ENCODE assay signal across 8 cellular contexts in the genomic region with DNA sequence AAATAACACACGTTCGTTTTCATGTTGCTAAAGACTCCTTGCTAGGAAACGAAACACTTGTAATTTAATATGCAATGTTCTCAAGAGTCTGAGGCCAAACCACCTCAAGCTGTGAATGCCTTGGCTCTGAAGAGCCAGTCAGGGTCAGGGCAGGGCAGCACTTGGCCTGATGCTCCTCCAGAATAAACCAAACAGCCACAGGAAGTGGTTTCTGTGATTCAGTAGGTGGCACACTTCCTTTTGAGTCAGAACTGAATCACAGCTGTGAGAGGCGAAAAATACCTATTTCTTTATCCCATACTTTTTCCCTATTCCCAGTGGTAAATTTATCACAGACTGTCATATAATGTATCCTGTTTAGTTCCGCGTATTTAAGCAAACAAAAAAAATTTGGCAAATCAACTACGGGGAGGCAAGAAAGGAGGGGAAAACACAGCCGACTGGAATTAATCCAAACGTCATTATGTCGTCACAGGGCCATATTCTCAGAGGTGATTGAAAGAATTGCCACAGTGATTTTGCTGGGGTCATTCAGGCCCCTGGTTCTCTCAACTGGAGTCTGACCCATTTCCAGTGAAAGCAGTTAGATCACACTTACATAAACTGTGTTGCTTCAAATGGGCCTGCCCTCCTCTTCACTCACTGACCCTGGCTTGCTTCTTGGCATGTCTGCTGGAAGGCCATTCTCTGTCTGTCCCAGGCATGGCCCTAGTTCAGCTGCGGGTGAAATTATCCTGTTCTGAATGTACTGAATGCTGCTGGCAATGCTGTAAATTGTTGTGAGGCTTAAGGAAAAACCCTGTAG.
DNase-seq lines count a peak whose midpoint lies in the region; ATAC-seq lines count a peak whose summit lies in the region.

No MANE protein-coding gene starts in this region.

- H3K4me1 Mint-ChIP-seq in T-cell, result peaks cover 42 to 56% (median 55%) of the 10 kb centered on the region in 3 donors

- CTCF ChIA-PET in T-cell (lab: Charles Lee), result interaction anchor here (0.6 to 3.1 kb wide), 6 partner anchors 34 to 108 kb away, joined by 3 to 19 read pairs (median 4); no protein-coding TSS in a partner anchor

- H3K4me3 ChIP-seq in skeletal muscle tissue (ENCODE audit: low read length in 3 of 3), result peak overlapping the region in 1 of 3 donors; percentile 42

- peak overlapping the region; percentile 90 to 93 for H3K27ac Mint-ChIP-seq in T-cell

- POLR2A ChIA-PET in T-cell (lab: Charles Lee), result interaction anchor here (0.6 to 2.7 kb wide), 8 partner anchors 20 to 73 kb away, joined by 3 to 17 read pairs (median 4); partner anchors contain the start of gene ARRDC3 (in 2 of the 2)

- H3K9ac ChIP-seq in skeletal muscle tissue (ENCODE audit: low read depth in 1 of 3, low read length in 3 of 3), result peak overlapping the region; percentile 55 to 68 (median 66)

- ATAC-seq in GM21381 (IDR thresholded peaks at IDR 0.05; ENCODE audit: unreplicated experiment) (peak; percentile 96), T-cell (replicated peaks in 1 of 4) (peak; percentile 79 to 88 (median 83))

- H3K4me3 Mint-ChIP-seq in T-cell, result peak overlapping the region; percentile 57 to 73 (median 72)

- H3K4me1 ChIP-seq in skeletal muscle tissue (ENCODE audit: control insufficient read depth in 3 of 3, insufficient read depth in 3 of 3, low read length in 3 of 3), result peaks cover 28 to 36% (median 36%) of the 10 kb centered on the region in 3 donors

- DNase-seq in DMS153 (lab: John Stamatoyannopoulos, UW) (peak; percentile 35), HS-5 (ENCODE audit: low read depth) (peak; percentile 98), T-cell (peak; percentile 35 to 80 (median 62)), amniotic epithelial cell (ENCODE audit: low read depth) (peak; percentile 99), hepatic stellate cell (ENCODE audit: low spot score) (peak; percentile 82), D341Med (ENCODE audit: low spot score) (no peak)

- no peaks in the 10 kb centered on the region for H3K9me3 ChIP-seq in skeletal muscle tissue (ENCODE audit: control insufficient read depth in 3 of 3, low read length in 3 of 3)

- peak overlapping the region; percentile 87 for H3K27ac ChIP-seq in skeletal muscle tissue (ENCODE audit: low read depth, low read length)

- peaks cover 0 to 4% (median 0%) of the 10 kb centered on the region in 3 donors for H3K9me3 Mint-ChIP-seq in T-cell

- no peaks in the 10 kb centered on the region for H3K27me3 ChIP-seq in skeletal muscle tissue (ENCODE audit: control insufficient read depth in 3 of 3, insufficient read depth in 3 of 3, low read length in 3 of 3)

- H3K27me3 Mint-ChIP-seq in T-cell, result no peaks in the 10 kb centered on the region

- H3K36me3 ChIP-seq in skeletal muscle tissue (ENCODE audit: control insufficient read depth in 3 of 3, insufficient read depth in 3 of 3, low read length in 3 of 3), result no peaks in the 10 kb centered on the region

- peaks cover 2% of the 10 kb centered on the region for H3K36me3 Mint-ChIP-seq in T-cell
